17 cellular contexts compared by ENCODE assay signal in genomic region chr13:72379581-72379980, GRCh38.
DNase-seq lines count a peak whose midpoint lies in the region; ATAC-seq and TF ChIP-seq lines count a peak whose summit lies in the region.
"Had no signal": no experiment of that assay in that cellular context is flagged by ENCODE, and none has a peak within 500 bp of the region (broad histone marks: within the 10 kb centered on the region; RNA-seq: fewer than 3 reads in every experiment).

No MANE protein-coding gene starts in this region.

- no peaks in the 10 kb centered on the region for H3K36me3 Mint-ChIP-seq in HFFc6 (ENCODE audit: low read depth)
- H3K36me3 Mint-ChIP-seq in activated CD8-positive, alpha-beta T cell treated with anti-CD3 and anti-CD28 coated beads, Interleukin-2, amount 10 ng/mL, durations not matched to agents 7 days and 5 days (ENCODE audit: low read depth), result no peaks in the 10 kb centered on the region
- H3K36me3 Mint-ChIP-seq: CD14-positive monocyte had no signal

- no peak for ATAC-seq in activated CD8-positive, alpha-beta T cell treated with anti-CD3 and anti-CD28 coated beads, Interleukin-2, amount 10 ng/mL, durations not matched to agents 7 days and 5 days
- no peak for ATAC-seq in GM21723 (IDR thresholded peaks at IDR 0.05; ENCODE audit: unreplicated experiment)
- ATAC-seq: Right ventricle myocardium inferior had no signal

- no peaks in the 10 kb centered on the region; the same call in 1 of the 2 replicates for H3K27me3 Mint-ChIP-seq in HFFc6 (ENCODE audit: insufficient read depth)
- no peaks in the 10 kb centered on the region for H3K27me3 Mint-ChIP-seq in activated CD8-positive, alpha-beta T cell treated with anti-CD3 and anti-CD28 coated beads, Interleukin-2, amount 10 ng/mL, durations not matched to agents 7 days and 5 days (ENCODE audit: low read depth)

- H3K9me3 Mint-ChIP-seq in HFFc6, result peaks cover 16% of the 10 kb centered on the region
- H3K9me3 Mint-ChIP-seq in activated CD8-positive, alpha-beta T cell treated with anti-CD3 and anti-CD28 coated beads, Interleukin-2, amount 10 ng/mL, durations not matched to agents 7 days and 5 days (ENCODE audit: insufficient read depth), result no peaks in the 10 kb centered on the region

- CTCF ChIA-PET in activated CD8-positive, alpha-beta T cell treated with anti-CD3 and anti-CD28 coated beads, Interleukin-2, amount 10 ng/mL, durations not matched to agents 7 days and 5 days (lab: Charles Lee), result no interaction called here

- H3K4me1 Mint-ChIP-seq in HFFc6 (ENCODE audit: low read depth), result peaks cover 7% of the 10 kb centered on the region; the same call in 1 of the 2 replicates
- H3K4me1 Mint-ChIP-seq in activated CD8-positive, alpha-beta T cell treated with anti-CD3 and anti-CD28 coated beads, Interleukin-2, amount 10 ng/mL, durations not matched to agents 7 days and 5 days (ENCODE audit: low read depth), result no peaks in the 10 kb centered on the region

- POLR2A ChIA-PET in activated CD8-positive, alpha-beta T cell treated with anti-CD3 and anti-CD28 coated beads, Interleukin-2, amount 10 ng/mL, durations not matched to agents 7 days and 5 days (lab: Charles Lee), result no interaction called here

- no peak overlapping the region; the same call in 1 of the 2 replicates for H3K27ac Mint-ChIP-seq in HFFc6
- no peak overlapping the region for H3K27ac Mint-ChIP-seq in activated CD8-positive, alpha-beta T cell treated with anti-CD3 and anti-CD28 coated beads, Interleukin-2, amount 10 ng/mL, durations not matched to agents 7 days and 5 days
- H3K27ac Mint-ChIP-seq: CD14-positive monocyte had no signal

- no peak overlapping the region for H3K4me3 ChIP-seq in skeletal muscle cell (ENCODE audit: low read depth, low read length)
- H3K4me3 ChIP-seq: SK-N-MC had no signal

- no peak for TF ChIP-seq CTCF in HFFc6 (IDR thresholded peaks at IDR 0.05)

- DNase-seq in HFFc6 (peak; percentile 81), T1000 (lab: John Stamatoyannopoulos, UW) (peak; percentile 8), epithelial cell of prostate (ENCODE audit: low read depth, low spot score) (peak; percentile 5), skeletal muscle cell (ENCODE audit: low read depth) (peak; percentile 4), SHP77 treated with DMSO at 0.1 percent for 48 hours (lab: John Stamatoyannopoulos, UW) (no peak)
- no peak for DNase-seq in activated CD8-positive, alpha-beta T cell treated with anti-CD3 and anti-CD28 coated beads, Interleukin-2, amount 10 ng/mL, durations not matched to agents 7 days and 5 days
- DNase-seq: AML-193, DMS 273 treated with DMSO at 0.1 percent for 48 hours, H7, MV-4-11, NCI-H1436, NCI-H2029 treated with DMSO at 0.1 percent for 48 hours, NCI-H510A treated with DMSO at 0.1 percent for 48 hours had no signal

- H3K4me3 Mint-ChIP-seq in HFFc6, result no peak overlapping the region
- no peak overlapping the region for H3K4me3 Mint-ChIP-seq in activated CD8-positive, alpha-beta T cell treated with anti-CD3 and anti-CD28 coated beads, Interleukin-2, amount 10 ng/mL, durations not matched to agents 7 days and 5 days
- H3K4me3 Mint-ChIP-seq: CD14-positive monocyte had no signal

- peak overlapping the region; percentile 8 for H3K27ac ChIP-seq in epithelial cell of prostate
- H3K27ac ChIP-seq: SK-N-MC had no signal

Comparison
In these comparisons a context has a peak if more than half of its experiments do, and no peak if none do; other contexts are left out.
1. DNase-seq: peak in HFFc6 (single experiment), T1000 (single experiment), epithelial cell of prostate (single experiment) and skeletal muscle cell (single experiment); none in activated CD8-positive, alpha-beta T cell treated with anti-CD3 and anti-CD28 coated beads, Interleukin-2, amount 10 ng/mL, durations not matched to agents 7 days and 5 days (single experiment) and SHP77 treated with DMSO at 0.1 percent for 48 hours (single experiment).